37 cellular contexts compared by ENCODE assay signal in genomic region chr5:11396867-11397266, GRCh38.
"Had no signal": no experiment of that assay in that cellular context is flagged by ENCODE, and none has a peak within 500 bp of the region (broad histone marks: within the 10 kb centered on the region; RNA-seq: fewer than 3 reads in every experiment).

No MANE protein-coding gene starts in this region.

- H3K4me3 ChIP-seq: adrenal gland, body of pancreas, MG63, Peyer's patch, SJSA1 had no signal

- DNase-seq: activated CD4-positive, alpha-beta memory T cell treated with anti-CD3 and anti-CD28 coated beads for 36 hours; activated CD4-positive, alpha-beta T cell treated with anti-CD3 and anti-CD28 coated beads for 36 hours; activated CD4-positive, alpha-beta T cell treated with anti-CD3 and anti-CD28 coated beads, Interleukin-2, amount 50 U/mL, for 1 hour; activated CD8-positive, alpha-beta memory T cell treated with anti-CD3 and anti-CD28 coated beads, Interleukin-2, amount 50 U/mL, for 4 hours; activated gamma-delta T cell treated with Interleukin-2 at 50 U/mL for 16 hours; activated naive CD4-positive, alpha-beta T cell treated with anti-CD3 and anti-CD28 coated beads for 36 hours; activated T-cell treated with anti-CD3 and anti-CD28 coated beads for 4 hours; activated T-cell treated with anti-CD3 and anti-CD28 coated beads, Interleukin-2, amount 50 U/mL, for 4 hours; adrenal gland; body of pancreas; caudate nucleus; cerebellar nuclear complex; Kasumi-1; KG1; MG63; NCI-H1048; NCI-H1105 treated with DMSO at 0.1 percent for 48 hours; NCI-H1436; NCI-H1694; NCI-H1930; NCI-H2081 treated with DMSO at 0.1 percent for 48 hours; NCI-H2171 treated with DMSO at 0.1 percent for 48 hours; NCI-H345; NCI-H526; NCI-H82; NK-92 treated with Interleukin-12 subunit alpha and Interleukin-12 subunit beta, amount 100 ng/mL, for 24 hours; PC-3; Peyer's patch; RPMI8226; SHP77 treated with DMSO at 0.1 percent for 48 hours; SK-N-SH had no signal

- H3K4me2 ChIP-seq: SK-N-SH had no signal

- H3K36me3 Mint-ChIP-seq: activated CD4-positive, alpha-beta memory T cell treated with anti-CD3 and anti-CD28 coated beads for 36 hours; activated naive CD4-positive, alpha-beta T cell treated with anti-CD3 and anti-CD28 coated beads, Interleukin-2, amount 50 U/mL, for 72 hours had no signal

- H3K4me3 Mint-ChIP-seq: activated CD4-positive, alpha-beta memory T cell treated with anti-CD3 and anti-CD28 coated beads for 36 hours; activated CD4-positive, alpha-beta T cell treated with anti-CD3 and anti-CD28 coated beads for 36 hours; activated naive CD4-positive, alpha-beta T cell treated with anti-CD3 and anti-CD28 coated beads for 36 hours; activated T-cell treated with anti-CD3 and anti-CD28 coated beads, Interleukin-2, amount 50 U/mL, for 4 hours; activated T-helper 1 cell treated with anti-CD3 and anti-CD28 coated beads, Interleukin-12 subunit alpha, Interleukin-12 subunit beta, Interleukin-2, Interleukin-4 antibody, amounts not matched to agents 30 ng/mL and 10 ng/mL and 1 ng/mL, durations not matched to agents 14 hours and 24 hours and 36 hours; T-helper 1 cell treated with Interleukin-12 subunit alpha and Interleukin-12 subunit beta and Interleukin-4 antibody, amounts not matched to agents 30 μg/mL and 1 μg/mL, for 36 hours; T-helper 2 cell treated with Interferon-gamma antibody and Interleukin-4, amounts not matched to agents 5 μg/mL and 100 μg/mL, for 36 hours had no signal

- H3K27ac ChIP-seq: adrenal gland, body of pancreas, Peyer's patch, SJSA1 had no signal

- H3K9me3 Mint-ChIP-seq: activated CD4-positive, alpha-beta memory T cell treated with anti-CD3 and anti-CD28 coated beads for 36 hours; activated naive CD4-positive, alpha-beta T cell treated with anti-CD3 and anti-CD28 coated beads for 36 hours; activated naive CD4-positive, alpha-beta T cell treated with anti-CD3 and anti-CD28 coated beads, Interleukin-2, amount 50 U/mL, for 72 hours; activated T-cell treated with anti-CD3 and anti-CD28 coated beads, Interleukin-2, amount 50 U/mL, for 4 hours; activated T-helper 1 cell treated with anti-CD3 and anti-CD28 coated beads, Interleukin-12 subunit alpha, Interleukin-12 subunit beta, Interleukin-2, Interleukin-4 antibody, amounts not matched to agents 30 ng/mL and 10 ng/mL and 1 ng/mL, durations not matched to agents 14 hours and 24 hours and 36 hours; T-helper 1 cell treated with Interleukin-12 subunit alpha and Interleukin-12 subunit beta and Interleukin-4 antibody, amounts not matched to agents 30 μg/mL and 1 μg/mL, for 36 hours; T-helper 2 cell treated with Interferon-gamma antibody and Interleukin-4, amounts not matched to agents 5 μg/mL and 100 μg/mL, for 36 hours had no signal

- H3K4me1 ChIP-seq: adrenal gland, Peyer's patch, SJSA1 had no signal

- H3K4me1 Mint-ChIP-seq: activated CD4-positive, alpha-beta T cell treated with anti-CD3 and anti-CD28 coated beads for 36 hours had no signal

- H3K27ac Mint-ChIP-seq: activated CD4-positive, alpha-beta memory T cell treated with anti-CD3 and anti-CD28 coated beads for 36 hours; activated CD4-positive, alpha-beta T cell treated with anti-CD3 and anti-CD28 coated beads for 36 hours; activated naive CD4-positive, alpha-beta T cell treated with anti-CD3 and anti-CD28 coated beads for 36 hours; activated naive CD4-positive, alpha-beta T cell treated with anti-CD3 and anti-CD28 coated beads, Interleukin-2, amount 50 U/mL, for 72 hours; activated T-helper 1 cell treated with anti-CD3 and anti-CD28 coated beads, Interleukin-12 subunit alpha, Interleukin-12 subunit beta, Interleukin-2, Interleukin-4 antibody, amounts not matched to agents 30 ng/mL and 10 ng/mL and 1 ng/mL, durations not matched to agents 14 hours and 24 hours and 36 hours; T-helper 1 cell treated with Interleukin-12 subunit alpha and Interleukin-12 subunit beta and Interleukin-4 antibody, amounts not matched to agents 30 μg/mL and 1 μg/mL, for 36 hours; T-helper 2 cell treated with Interferon-gamma antibody and Interleukin-4, amounts not matched to agents 5 μg/mL and 100 μg/mL, for 36 hours had no signal

- H3K36me3 ChIP-seq: adrenal gland, MG63, Peyer's patch, SJSA1 had no signal

- H3K9ac ChIP-seq: SK-N-SH had no signal

- H3K27me3 ChIP-seq: adrenal gland, body of pancreas, MG63, Peyer's patch had no signal

- ATAC-seq: activated CD4-positive, alpha-beta T cell treated with anti-CD3 and anti-CD28 coated beads for 36 hours; activated CD4-positive, CD25-positive, alpha-beta regulatory T cell treated with anti-CD3 and anti-CD28 coated beads, Interleukin-2, amount 50 U/mL, for 24 hours; activated naive CD4-positive, alpha-beta T cell treated with anti-CD3 and anti-CD28 coated beads, Interleukin-2, amount 50 U/mL, for 72 hours; activated T-cell treated with anti-CD3 and anti-CD28 coated beads, Interleukin-2, amount 50 U/mL, for 4 hours; body of pancreas; PC-3 had no signal

- H3K9me3 ChIP-seq: adrenal gland, body of pancreas, MG63, Peyer's patch, SJSA1, SK-N-SH had no signal
